ENCODE assay signal across 17 cellular contexts in genomic region chr3:43364494-43364893, GRCh38.
DNase-seq lines count a peak whose midpoint lies in the region; ATAC-seq and TF ChIP-seq lines count a peak whose summit lies in the region.
"Had no signal": no experiment of that assay in that cellular context is flagged by ENCODE, and none has a peak within 500 bp of the region (broad histone marks: within the 10 kb centered on the region; RNA-seq: fewer than 3 reads in every experiment).

No MANE protein-coding gene starts in this region.

- no peak overlapping the region for H3K27ac Mint-ChIP-seq in stimulated activated naive CD8-positive, alpha-beta T cell treated with anti-CD3 and anti-CD28 coated beads, Interleukin-15, amount 100 ng/mL, for 72 hours
- H3K27ac Mint-ChIP-seq in activated naive CD4-positive, alpha-beta T cell treated with anti-CD3 and anti-CD28 coated beads, Interleukin-2, amount 10 ng/mL, durations not matched to agents 7 days and 5 days = no peak overlapping the region
- H3K27ac Mint-ChIP-seq: B cell; CD8-positive, alpha-beta T cell; HFFc6 had no signal

- TF ChIP-seq POLR2A in heart left ventricle (IDR thresholded peaks at IDR 0.05) = no peak
- TF ChIP-seq POLR2A in gastrocnemius medialis (IDR thresholded peaks at IDR 0.05) = no peak

- H3K36me3 ChIP-seq in heart left ventricle = peaks cover 0 to 4% (median 0%) of the 10 kb centered on the region in 9 donors
- H3K36me3 ChIP-seq in gastrocnemius medialis = no peaks in the 10 kb centered on the region

- H3K4me3 ChIP-seq in heart left ventricle (no peak overlapping the region), gastrocnemius medialis (no peak overlapping the region)
- H3K4me3 ChIP-seq: BLaER1 treated with 17β-estradiol and CSF1 and Interleukin-3, amounts not matched to agents 10 nM and 100 nM had no signal

- no peaks in the 10 kb centered on the region for H3K27me3 Mint-ChIP-seq in stimulated activated naive CD8-positive, alpha-beta T cell treated with anti-CD3 and anti-CD28 coated beads, Interleukin-15, amount 100 ng/mL, for 72 hours
- peaks cover 4% of the 10 kb centered on the region for H3K27me3 Mint-ChIP-seq in activated naive CD4-positive, alpha-beta T cell treated with anti-CD3 and anti-CD28 coated beads, Interleukin-2, amount 10 ng/mL, durations not matched to agents 7 days and 5 days
- H3K27me3 Mint-ChIP-seq: B cell had no signal

- H3K36me3 Mint-ChIP-seq in activated naive CD4-positive, alpha-beta T cell treated with anti-CD3 and anti-CD28 coated beads, Interleukin-2, amount 10 ng/mL, durations not matched to agents 7 days and 5 days = peaks cover 3% of the 10 kb centered on the region

- TF ChIP-seq CTCF in heart left ventricle (IDR thresholded peaks at IDR 0.05) = no peak
- no peak for TF ChIP-seq CTCF in gastrocnemius medialis (IDR thresholded peaks at IDR 0.05 in 4 of 5, conservative IDR thresholded peaks at IDR 0.05 in 1 of 5)

- H3K4me1 ChIP-seq in heart left ventricle = peaks cover 0 to 43% (median 17%) of the 10 kb centered on the region in 12 donors
- H3K4me1 ChIP-seq in gastrocnemius medialis = peaks cover 21 to 31% of the 10 kb centered on the region in 2 donors

- H3K4me1 Mint-ChIP-seq in stimulated activated naive CD8-positive, alpha-beta T cell treated with anti-CD3 and anti-CD28 coated beads, Interleukin-15, amount 100 ng/mL, for 72 hours = peaks cover 2% of the 10 kb centered on the region
- no peaks in the 10 kb centered on the region for H3K4me1 Mint-ChIP-seq in activated naive CD4-positive, alpha-beta T cell treated with anti-CD3 and anti-CD28 coated beads, Interleukin-2, amount 10 ng/mL, durations not matched to agents 7 days and 5 days
- H3K4me1 Mint-ChIP-seq: B cell had no signal

- ATAC-seq in heart left ventricle = no peak
- ATAC-seq in stimulated activated naive CD8-positive, alpha-beta T cell treated with anti-CD3 and anti-CD28 coated beads, Interleukin-15, amount 100 ng/mL, for 72 hours = peak; percentile 32
- ATAC-seq in stimulated activated naive CD8-positive, alpha-beta T cell treated with anti-CD3 and anti-CD28 coated beads, Interleukin-15, Interleukin-2, amounts not matched to agents 100 U/mL and 50 U/mL, for 24 hours = no peak
- no peak for ATAC-seq in gastrocnemius medialis
- ATAC-seq: CD8-positive, alpha-beta T cell; HCT116 had no signal

- in situ Hi-C loops in gastrocnemius medialis (cut with MboI; ENCODE audit: low sequenced_read_pairs in 4 of 4) = no loop called here

- H3K27me3 ChIP-seq in heart left ventricle (no peaks in the 10 kb centered on the region), gastrocnemius medialis (no peaks in the 10 kb centered on the region)
- H3K27me3 ChIP-seq: BLaER1 treated with 17β-estradiol and CSF1 and Interleukin-3, amounts not matched to agents 10 nM and 100 nM had no signal

- H3K9me3 ChIP-seq in heart left ventricle (no peaks in the 10 kb centered on the region), gastrocnemius medialis (no peaks in the 10 kb centered on the region)
- H3K9me3 ChIP-seq: BLaER1 treated with 17β-estradiol and CSF1 and Interleukin-3, amounts not matched to agents 10 nM and 100 nM had no signal

- no peak overlapping the region for H3K4me3 Mint-ChIP-seq in stimulated activated naive CD8-positive, alpha-beta T cell treated with anti-CD3 and anti-CD28 coated beads, Interleukin-15, amount 100 ng/mL, for 72 hours
- no peak overlapping the region for H3K4me3 Mint-ChIP-seq in activated naive CD4-positive, alpha-beta T cell treated with anti-CD3 and anti-CD28 coated beads, Interleukin-2, amount 10 ng/mL, durations not matched to agents 7 days and 5 days
- H3K4me3 Mint-ChIP-seq: B cell; CD8-positive, alpha-beta T cell; HFFc6 had no signal

- H3K27ac ChIP-seq in heart left ventricle (peak overlapping the region in 8 of 12 donors; percentile 17 to 71 (median 50)), gastrocnemius medialis (peak overlapping the region; percentile 47 to 77 (median 56))
- H3K27ac ChIP-seq: BLaER1 treated with 17β-estradiol and CSF1 and Interleukin-3, amounts not matched to agents 10 nM and 100 nM; HL-60 had no signal

- 97 to 99% (median 98%) methylated on average over 12 to 14 of the region's 14 CpGs for WGBS in heart left ventricle, 4 donors

- CTCF ChIA-PET in activated naive CD4-positive, alpha-beta T cell treated with anti-CD3 and anti-CD28 coated beads, Interleukin-2, amount 10 ng/mL, durations not matched to agents 7 days and 5 days (lab: Charles Lee) = no interaction called here

- H3K9me3 Mint-ChIP-seq in stimulated activated naive CD8-positive, alpha-beta T cell treated with anti-CD3 and anti-CD28 coated beads, Interleukin-15, amount 100 ng/mL, for 72 hours = no peaks in the 10 kb centered on the region
- H3K9me3 Mint-ChIP-seq in activated naive CD4-positive, alpha-beta T cell treated with anti-CD3 and anti-CD28 coated beads, Interleukin-2, amount 10 ng/mL, durations not matched to agents 7 days and 5 days = no peaks in the 10 kb centered on the region
- H3K9me3 Mint-ChIP-seq: CD8-positive, alpha-beta T cell; HFFc6 had no signal

- DNase-seq in heart left ventricle = no peak
- no peak for DNase-seq in cardiac septum (ENCODE audit: low spot score)
- DNase-seq in stimulated activated naive CD8-positive, alpha-beta T cell treated with anti-CD3 and anti-CD28 coated beads, Interleukin-15, amount 100 ng/mL, for 72 hours = no peak
- no peak for DNase-seq in stimulated activated naive CD8-positive, alpha-beta T cell treated with anti-CD3 and anti-CD28 coated beads, Interleukin-15, Interleukin-2, amounts not matched to agents 100 U/mL and 50 U/mL, for 24 hours
- DNase-seq in gastrocnemius medialis = no peak
- no peak for DNase-seq in activated naive CD4-positive, alpha-beta T cell treated with anti-CD3 and anti-CD28 coated beads, Interleukin-2, amount 10 ng/mL, durations not matched to agents 7 days and 5 days
- DNase-seq: Calu3; CD8-positive, alpha-beta T cell; DMS79 treated with DMSO at 0.1 percent for 48 hours; GF-D8; GOT3; H7; HFFc6 had no signal

- intact Hi-C loops in heart left ventricle (cut with DNase I) = no loop called here
- intact Hi-C loops in cardiac septum (cut with DNase I) = no loop called here
- intact Hi-C loops in gastrocnemius medialis (cut with DNase I; ENCODE audit: low total_unique reads) = loop anchor here (10.0 kb wide), 2 partner anchors 80 to 140 kb away; partner anchors contain the start of gene SNRK
